In the genomic region with DNA sequence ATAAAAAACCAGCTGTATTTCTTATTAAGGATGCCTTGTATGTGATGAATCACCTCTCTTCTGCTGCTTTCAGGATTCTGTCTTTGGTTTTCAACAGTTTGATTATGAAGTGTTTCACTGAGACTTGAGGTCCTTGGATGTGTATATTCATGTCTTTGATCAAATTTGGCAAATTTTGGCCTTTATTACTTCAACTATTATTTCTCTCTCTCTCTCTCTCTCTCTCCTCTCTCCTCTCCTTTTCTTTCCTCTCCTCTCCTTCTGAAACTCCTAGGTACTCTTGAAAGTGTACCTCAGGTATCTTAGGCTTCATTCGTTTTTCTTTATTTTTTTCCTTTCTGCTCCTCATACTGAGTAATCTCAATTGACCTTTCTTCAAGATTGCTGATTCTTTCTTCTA, we compare ENCODE assay signal across 24 cellular contexts. TPM values are rescaled to one million over a fixed set of nuclear protein-coding genes. Genes with fewer than 3 reads are reported as not detected.
DNase-seq lines count a peak whose midpoint lies in the region; ATAC-seq, FAIRE-seq and TF ChIP-seq lines count a peak whose summit lies in the region.
"Had no signal": no experiment of that assay in that cellular context is flagged by ENCODE, and none has a peak within 500 bp of the region (broad histone marks: within the 10 kb centered on the region; RNA-seq: fewer than 3 reads in every experiment).

No MANE protein-coding gene starts in this region.

- no peak overlapping the region for H3K4me3 Mint-ChIP-seq in IgD-negative memory B cell
- H3K4me3 Mint-ChIP-seq: B cell; CD4-positive, alpha-beta T cell; CD8-positive, alpha-beta T cell had no signal

- TF ChIP-seq CTCF in DOHH2 (IDR thresholded peaks at IDR 0.05; ENCODE audit: low read depth, low read length, poor library complexity, severe bottlenecking) (no peak), K562 (IDR thresholded peaks at IDR 0.05 in 2 of 3, conservative IDR thresholded peaks at IDR 0.05 in 1 of 3; ENCODE audit: insufficient read depth in 2 of 3, low read depth in 1 of 3, low read length in 3 of 3) (no peak), tibial nerve (IDR thresholded peaks at IDR 0.05) (no peak), right atrium auricular region (IDR thresholded peaks at IDR 0.05) (no peak)

- peak overlapping the region in 2 of 3 donors; percentile 6 to 79 for H3K27ac Mint-ChIP-seq in IgD-negative memory B cell
- H3K27ac Mint-ChIP-seq: B cell; CD4-positive, alpha-beta T cell; CD8-positive, alpha-beta T cell had no signal

- CTCF ChIA-PET in K562 (lab: Yijun Ruan, JAX; ENCODE audit: low intra/inter-chr PET ratio): no interaction called here

- in situ Hi-C loops in K562 (cut with MboI): no loop called here

- H3K9me3 Mint-ChIP-seq in IgD-negative memory B cell: peaks cover 6 to 21% (median 19%) of the 10 kb centered on the region in 3 donors

- peaks cover 0 to 8% (median 1%) of the 10 kb centered on the region in 3 donors for H3K4me1 Mint-ChIP-seq in IgD-negative memory B cell

- TF ChIP-seq POLR2A in K562 (conservative IDR thresholded peaks at IDR 0.05) (no peak), tibial nerve (IDR thresholded peaks at IDR 0.05) (no peak)

- 57% methylated on average over 1 of the region's 1 CpG for WGBS in K562 (ENCODE audit: insufficient coverage, low coverage, missing lambda C conversion rate)
- 83 to 88% methylated on average over 1 of the region's 1 CpG for WGBS in tibial nerve, 2 donors

- H3K9me1 ChIP-seq in K562 (ENCODE audit: control insufficient read depth, insufficient read depth, low read length): no peaks in the 10 kb centered on the region

- ATAC-seq in K562: no peak
- ATAC-seq: CD8-positive, alpha-beta T cell had no signal

- H3K9me3 ChIP-seq in DOHH2 (ENCODE audit: control insufficient read depth, insufficient read depth, low read length): peaks cover 17% of the 10 kb centered on the region; the same call in 1 of the 2 replicates
- H3K9me3 ChIP-seq in K562 (replicated peaks; ENCODE audit: control insufficient read depth, insufficient read depth, low read depth, low read length): peaks cover 13% of the 10 kb centered on the region
- peaks cover 0 to 31% (median 3%) of the 10 kb centered on the region in 4 donors for H3K9me3 ChIP-seq in tibial nerve
- peaks cover 0 to 19% of the 10 kb centered on the region in 2 donors for H3K9me3 ChIP-seq in right atrium auricular region

- H3F3A ChIP-seq in DOHH2 (ENCODE audit: control insufficient read depth, insufficient read depth): peaks cover 41% of the 10 kb centered on the region

- H3K79me2 ChIP-seq in DOHH2 (ENCODE audit: control insufficient read depth, low read length) (no peaks in the 10 kb centered on the region), K562 (ENCODE audit: control insufficient read depth, insufficient read depth, low read length) (no peaks in the 10 kb centered on the region)

- H3K36me3 Mint-ChIP-seq in IgD-negative memory B cell: peaks cover 5% of the 10 kb centered on the region

- no peak overlapping the region for H3K9ac ChIP-seq in K562 (ENCODE audit: insufficient read depth in 1 of 2, low read depth in 2 of 2, low read length in 2 of 2)
- H3K9ac ChIP-seq: BLaER1 treated with 17β-estradiol and CSF1 and Interleukin-3, amounts not matched to agents 10 nM and 100 nM had no signal

- H3K27me3 ChIP-seq in DOHH2 (ENCODE audit: control insufficient read depth, low read length) (no peaks in the 10 kb centered on the region), K562 (ENCODE audit: control insufficient read depth in 2 of 2, insufficient read depth in 2 of 2, low read length in 2 of 2) (no peaks in the 10 kb centered on the region), tibial nerve (no peaks in the 10 kb centered on the region), right atrium auricular region (no peaks in the 10 kb centered on the region)
- H3K27me3 ChIP-seq: BLaER1 treated with 17β-estradiol and CSF1 and Interleukin-3, amounts not matched to agents 10 nM and 100 nM had no signal

- FAIRE-seq in K562 (lab: Jason Lieb, UNC): no peak
- FAIRE-seq in HTR-8/SVneo (lab: Jason Lieb, UNC): no peak
- FAIRE-seq: A204.1, D721Med, G401.6, GM12891, GM19239 had no signal

- H2AFZ ChIP-seq in K562 (ENCODE audit: low read depth, low read length): no peak overlapping the region

- peaks cover 5% of the 10 kb centered on the region for H3K27me3 Mint-ChIP-seq in IgD-negative memory B cell

- BruUV-seq in K562 (replicated peaks; lab: Mats Ljungman, UMichigan): no TSS peak

- H3K9me2 ChIP-seq in DOHH2 (replicated peaks; ENCODE audit: control insufficient read depth, low read length): no peaks in the 10 kb centered on the region

- H4K20me1 ChIP-seq in DOHH2 (ENCODE audit: control insufficient read depth, insufficient read depth, low read depth, low read length) (no peaks in the 10 kb centered on the region), K562 (replicated peaks; ENCODE audit: control insufficient read depth, insufficient read depth, low read length) (no peaks in the 10 kb centered on the region)
- H4K20me1 ChIP-seq: BLaER1 treated with 17β-estradiol and CSF1 and Interleukin-3, amounts not matched to agents 10 nM and 100 nM had no signal

- POLR2A ChIA-PET in K562 (lab: Yijun Ruan, JAX): interaction anchor here (0.8 to 3.5 kb wide), 2 partner anchors 9 to 10 kb away, joined by 4 to 22 read pairs; no protein-coding TSS in a partner anchor

- TF ChIP-seq RAD21 in K562 (CRISPR knock-in tag; conservative IDR thresholded peaks at IDR 0.05 in 1 of 2, IDR thresholded peaks at IDR 0.05 in 1 of 2): no peak

- DNase-seq in K562 (ENCODE audit: extremely low read depth in 1 of 4, low spot score in 3 of 4): no peak
- DNase-seq in tibial nerve (ENCODE audit: low spot score in 2 of 2): no peak
- no peak for DNase-seq in right atrium auricular region (ENCODE audit: low spot score)
- DNase-seq in HTR-8/SVneo (ENCODE audit: insufficient read length, low spot score): no peak
- no peak for DNase-seq in DMS53 treated with DMSO at 0.1 percent for 48 hours (lab: John Stamatoyannopoulos, UW; ENCODE audit: unreplicated experiment)
- DNase-seq: 8988T; AML-193; Caco-2; Calu3; CD4-positive, alpha-beta T cell; CD8-positive, alpha-beta T cell; DMS79; DND-41; GF-D8 had no signal

- TF ChIP-seq EP300 in K562 (IDR thresholded peaks at IDR 0.05; ENCODE audit: low read length) (no peak), tibial nerve (IDR thresholded peaks at IDR 0.05) (no peak)

- H3K4me1 ChIP-seq in DOHH2 (ENCODE audit: control insufficient read depth, low read length) (peaks cover 53% of the 10 kb centered on the region), K562 (replicated peaks in 1 of 2; ENCODE audit: control insufficient read depth in 2 of 2, insufficient read depth in 2 of 2, low read length in 2 of 2) (peaks cover 12 to 29% of the 10 kb centered on the region in 2 experiments; a peak in 4 of 5 replicates), tibial nerve (peaks cover 0 to 23% (median 0%) of the 10 kb centered on the region in 4 donors), right atrium auricular region (no peaks in the 10 kb centered on the region)

- H3K4me3 ChIP-seq in DOHH2 (ENCODE audit: low read length) (no peak overlapping the region), K562 (no peak overlapping the region), tibial nerve (no peak overlapping the region), right atrium auricular region (no peak overlapping the region)
- H3K4me3 ChIP-seq: BLaER1 treated with 17β-estradiol and CSF1 and Interleukin-3, amounts not matched to agents 10 nM and 100 nM had no signal

- intact Hi-C loops in K562 (cut with micrococcal nuclease): no loop called here

- H3K36me3 ChIP-seq in DOHH2 (ENCODE audit: control insufficient read depth, low read length) (no peaks in the 10 kb centered on the region), K562 (ENCODE audit: control insufficient read depth, insufficient read depth, low read length) (no peaks in the 10 kb centered on the region), tibial nerve (no peaks in the 10 kb centered on the region), right atrium auricular region (no peaks in the 10 kb centered on the region)
- H3K36me3 ChIP-seq: BLaER1 treated with 17β-estradiol and CSF1 and Interleukin-3, amounts not matched to agents 10 nM and 100 nM had no signal

- H3K4me2 ChIP-seq in DOHH2 (ENCODE audit: low read length) (peak overlapping the region; percentile 90; the same call in 1 of the 2 replicates), K562 (ENCODE audit: insufficient read depth, low read length) (no peak overlapping the region)

- H3K27ac ChIP-seq in DOHH2 (ENCODE audit: low read depth, low read length): peak overlapping the region; percentile 93
- no peak overlapping the region for H3K27ac ChIP-seq in K562 (ENCODE audit: extremely low read depth, low read depth, low read length)
- H3K27ac ChIP-seq in tibial nerve: no peak overlapping the region
- H3K27ac ChIP-seq in right atrium auricular region: no peak overlapping the region
- H3K27ac ChIP-seq: BLaER1 treated with 17β-estradiol and CSF1 and Interleukin-3, amounts not matched to agents 10 nM and 100 nM; C4-2B had no signal

RNA-seq across cellular contexts. Expression of a gene that starts 43.3 kb away (rescaled TPM):
- 25.3 TPM for polyA plus RNA-seq in IgD-negative memory B cell
- 11.3 and 17.2 TPM in 2 replicates for total RNA-seq in K562 (2011; cell fraction: chromatin; rRNA removed; ENCODE audit: low replicate concordance)
- 7.4 and 9.3 TPM in 2 replicates for total RNA-seq in K562 (2011; cell fraction: nucleolus; rRNA removed)
- total RNA-seq in K562 (2011; cell fraction: nucleoplasm; rRNA removed): 14.2 and 25.6 TPM in 2 replicates
- total RNA-seq in K562 (2014; rRNA removed): 32.6 and 33.8 TPM in 2 replicates
- total RNA-seq in K562 (2014; rRNA removed; fragmentation: Illumina TruSeq; extraction: Trizol): 64.7 and 73.9 TPM in 2 replicates
- total RNA-seq in K562 (2015; rRNA removed; fragmentation: Illumina TruSeq; extraction: Trizol): 54.4 and 61.2 TPM in 2 replicates
- total RNA-seq in K562 (2021): 38.5 and 46.4 TPM in 2 replicates
- polyA plus RNA-seq in K562 (2011; rRNA removed): 34.0 and 48.7 TPM in 2 replicates
- 3.6 and 12.9 TPM in 2 replicates for polyA plus RNA-seq in K562 (2011; cell fraction: cytosol; rRNA removed)
- 3.1 and 6.0 TPM in 2 replicates for polyA plus RNA-seq in K562 (2011; cell fraction: nucleus; rRNA removed)
- 31.9 and 61.8 TPM in 2 replicates for polyA plus RNA-seq in K562 (2012)
- polyA plus RNA-seq in K562 (2014; fragmentation: Illumina TruSeq; extraction: Trizol): 48.6 and 55.2 TPM in 2 replicates
- 100 to 1,000 TPM; 180 to 203 TPM for polyA plus RNA-seq in K562 (2014; fragmentation: Nextera tagmentation; extraction: Ambion mirVana)
- polyA plus RNA-seq in K562 (2014; rRNA removed): 61.6 and 75.1 TPM in 2 replicates
- polyA minus RNA-seq in K562 (2011; rRNA and poly(A)+ RNA removed): 14.8 and 16.0 TPM in 2 replicates
- 4.3 and 6.0 TPM in 2 replicates for polyA minus RNA-seq in K562 (2011; cell fraction: cytosol; rRNA and poly(A)+ RNA removed)
- 5.5 and 7.6 TPM in 2 replicates for polyA minus RNA-seq in K562 (2011; cell fraction: nucleus; rRNA and poly(A)+ RNA removed)
- total RNA-seq in tibial nerve: 1 to 10 TPM; 4.8 to 7.9 (median 5.8) TPM
- 10 to 100 TPM; 15.0 to 15.4 TPM for total RNA-seq in right atrium auricular region

RNA-seq across cellular contexts. Expression of a gene that starts 43.5 kb away (rescaled TPM):
- polyA plus RNA-seq in IgD-negative memory B cell (40.6 TPM), K562 (2011; rRNA removed) (25.1 and 25.5 TPM in 2 replicates), K562 (2014; fragmentation: Illumina TruSeq; extraction: Trizol) (54.4 and 54.7 TPM in 2 replicates), K562 (2014; fragmentation: Nextera tagmentation; extraction: Ambion mirVana) (1 to 10 TPM; 3.8 to 4.1 TPM), K562 (2014; rRNA removed) (33.8 and 42.4 TPM in 2 replicates)
- 61.0 and 92.1 TPM in 2 replicates for total RNA-seq in K562 (2011; cell fraction: chromatin; rRNA removed; ENCODE audit: low replicate concordance)
- total RNA-seq in K562 (2011; cell fraction: nucleolus; rRNA removed): 32.5 and 33.7 TPM in 2 replicates
- total RNA-seq in K562 (2011; cell fraction: nucleoplasm; rRNA removed): 45.0 and 59.2 TPM in 2 replicates
- total RNA-seq in K562 (2014; rRNA removed) (51.8 and 54.1 TPM in 2 replicates), K562 (2014; rRNA removed; fragmentation: Illumina TruSeq; extraction: Trizol) (41.2 and 49.8 TPM in 2 replicates), K562 (2015; rRNA removed; fragmentation: Illumina TruSeq; extraction: Trizol) (41.3 and 44.2 TPM in 2 replicates), K562 (2021) (44.5 and 54.0 TPM in 2 replicates), tibial nerve (10 to 100 TPM; 47.7 to 77.1 (median 61.3) TPM), right atrium auricular region (10 to 100 TPM; 15.7 to 18.3 TPM)
- 11.7 and 15.8 TPM in 2 replicates for polyA plus RNA-seq in K562 (2011; cell fraction: cytosol; rRNA removed)
- 76.2 and 81.9 TPM in 2 replicates for polyA plus RNA-seq in K562 (2011; cell fraction: nucleus; rRNA removed)
- 41.7 and 44.5 TPM in 2 replicates for polyA plus RNA-seq in K562 (2012)
- polyA minus RNA-seq in K562 (2011; rRNA and poly(A)+ RNA removed): 30.9 and 32.3 TPM in 2 replicates
- 24.0 and 24.8 TPM in 2 replicates for polyA minus RNA-seq in K562 (2011; cell fraction: cytosol; rRNA and poly(A)+ RNA removed)
- polyA minus RNA-seq in K562 (2011; cell fraction: nucleus; rRNA and poly(A)+ RNA removed): 34.9 and 53.4 TPM in 2 replicates
